ENCODE assay signal across 1 cellular context in the genomic region with DNA sequence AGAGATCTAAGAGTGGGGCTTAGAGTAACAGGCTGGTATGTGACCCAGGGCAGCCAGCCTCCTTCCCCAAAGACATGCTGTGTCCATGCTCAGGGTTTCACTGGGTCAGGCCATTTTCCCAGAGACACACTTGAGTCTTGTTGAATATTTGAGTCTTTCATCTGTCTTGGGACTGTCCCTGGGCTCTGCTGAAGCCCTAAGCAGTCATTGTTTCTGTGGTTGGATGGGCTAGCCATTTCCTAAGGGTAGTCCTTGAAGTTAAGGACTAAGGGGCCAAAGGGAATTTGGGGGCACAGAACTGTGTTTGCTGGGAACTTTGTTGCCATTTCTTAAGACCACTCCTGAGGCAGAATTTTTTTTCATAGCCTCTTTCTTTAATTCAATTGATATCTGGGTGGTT.
TF ChIP-seq lines count a peak whose summit lies in the region.

No MANE protein-coding gene starts in this region.

TF ChIP-seq in WTC11, 78 proteins besides CTCF, POLR2A, EP300 and RAD21 (continued from another document):
- no peak for TF ChIP-seq ETV6 (CRISPR knock-in tag; IDR thresholded peaks at IDR 0.05)
- no peak for TF ChIP-seq TP53 (CRISPR knock-in tag; IDR thresholded peaks at IDR 0.05)
- TF ChIP-seq IRF2 (CRISPR knock-in tag; IDR thresholded peaks at IDR 0.05; ENCODE audit: borderline replicate concordance, low read depth): no peak
- no peak for TF ChIP-seq FOXP1 (CRISPR knock-in tag; IDR thresholded peaks at IDR 0.05; ENCODE audit: borderline replicate concordance)
- no peak for TF ChIP-seq ZNF219 (CRISPR knock-in tag; IDR thresholded peaks at IDR 0.05; ENCODE audit: borderline replicate concordance)
- TF ChIP-seq, protein P1, sequence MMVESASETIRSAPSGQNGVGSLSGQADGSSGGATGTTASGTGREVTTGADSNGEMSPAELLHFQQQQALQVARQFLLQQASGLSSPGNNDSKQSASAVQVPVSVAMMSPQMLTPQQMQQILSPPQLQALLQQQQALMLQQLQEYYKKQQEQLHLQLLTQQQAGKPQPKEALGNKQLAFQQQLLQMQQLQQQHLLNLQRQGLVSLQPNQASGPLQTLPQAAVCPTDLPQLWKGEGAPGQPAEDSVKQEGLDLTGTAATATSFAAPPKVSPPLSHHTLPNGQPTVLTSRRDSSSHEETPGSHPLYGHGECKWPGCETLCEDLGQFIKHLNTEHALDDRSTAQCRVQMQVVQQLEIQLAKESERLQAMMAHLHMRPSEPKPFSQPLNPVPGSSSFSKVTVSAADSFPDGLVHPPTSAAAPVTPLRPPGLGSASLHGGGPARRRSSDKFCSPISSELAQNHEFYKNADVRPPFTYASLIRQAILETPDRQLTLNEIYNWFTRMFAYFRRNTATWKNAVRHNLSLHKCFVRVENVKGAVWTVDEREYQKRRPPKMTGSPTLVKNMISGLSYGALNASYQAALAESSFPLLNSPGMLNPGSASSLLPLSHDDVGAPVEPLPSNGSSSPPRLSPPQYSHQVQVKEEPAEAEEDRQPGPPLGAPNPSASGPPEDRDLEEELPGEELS (CRISPR knock-in tag; IDR thresholded peaks at IDR 0.05): no peak
- TF ChIP-seq GABPB1 (CRISPR knock-in tag; IDR thresholded peaks at IDR 0.05): no peak
- TF ChIP-seq EMX1 (CRISPR knock-in tag; IDR thresholded peaks at IDR 0.05): no peak
- TF ChIP-seq, protein P2, sequence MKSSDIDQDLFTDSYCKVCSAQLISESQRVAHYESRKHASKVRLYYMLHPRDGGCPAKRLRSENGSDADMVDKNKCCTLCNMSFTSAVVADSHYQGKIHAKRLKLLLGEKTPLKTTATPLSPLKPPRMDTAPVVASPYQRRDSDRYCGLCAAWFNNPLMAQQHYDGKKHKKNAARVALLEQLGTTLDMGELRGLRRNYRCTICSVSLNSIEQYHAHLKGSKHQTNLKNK (CRISPR knock-in tag; IDR thresholded peaks at IDR 0.05): no peak
- TF ChIP-seq, protein P3, sequence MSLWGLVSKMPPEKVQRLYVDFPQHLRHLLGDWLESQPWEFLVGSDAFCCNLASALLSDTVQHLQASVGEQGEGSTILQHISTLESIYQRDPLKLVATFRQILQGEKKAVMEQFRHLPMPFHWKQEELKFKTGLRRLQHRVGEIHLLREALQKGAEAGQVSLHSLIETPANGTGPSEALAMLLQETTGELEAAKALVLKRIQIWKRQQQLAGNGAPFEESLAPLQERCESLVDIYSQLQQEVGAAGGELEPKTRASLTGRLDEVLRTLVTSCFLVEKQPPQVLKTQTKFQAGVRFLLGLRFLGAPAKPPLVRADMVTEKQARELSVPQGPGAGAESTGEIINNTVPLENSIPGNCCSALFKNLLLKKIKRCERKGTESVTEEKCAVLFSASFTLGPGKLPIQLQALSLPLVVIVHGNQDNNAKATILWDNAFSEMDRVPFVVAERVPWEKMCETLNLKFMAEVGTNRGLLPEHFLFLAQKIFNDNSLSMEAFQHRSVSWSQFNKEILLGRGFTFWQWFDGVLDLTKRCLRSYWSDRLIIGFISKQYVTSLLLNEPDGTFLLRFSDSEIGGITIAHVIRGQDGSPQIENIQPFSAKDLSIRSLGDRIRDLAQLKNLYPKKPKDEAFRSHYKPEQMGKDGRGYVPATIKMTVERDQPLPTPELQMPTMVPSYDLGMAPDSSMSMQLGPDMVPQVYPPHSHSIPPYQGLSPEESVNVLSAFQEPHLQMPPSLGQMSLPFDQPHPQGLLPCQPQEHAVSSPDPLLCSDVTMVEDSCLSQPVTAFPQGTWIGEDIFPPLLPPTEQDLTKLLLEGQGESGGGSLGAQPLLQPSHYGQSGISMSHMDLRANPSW (CRISPR knock-in tag; conservative IDR thresholded peaks at IDR 0.05; ENCODE audit: low read depth): no peak
- TF ChIP-seq, protein P4, sequence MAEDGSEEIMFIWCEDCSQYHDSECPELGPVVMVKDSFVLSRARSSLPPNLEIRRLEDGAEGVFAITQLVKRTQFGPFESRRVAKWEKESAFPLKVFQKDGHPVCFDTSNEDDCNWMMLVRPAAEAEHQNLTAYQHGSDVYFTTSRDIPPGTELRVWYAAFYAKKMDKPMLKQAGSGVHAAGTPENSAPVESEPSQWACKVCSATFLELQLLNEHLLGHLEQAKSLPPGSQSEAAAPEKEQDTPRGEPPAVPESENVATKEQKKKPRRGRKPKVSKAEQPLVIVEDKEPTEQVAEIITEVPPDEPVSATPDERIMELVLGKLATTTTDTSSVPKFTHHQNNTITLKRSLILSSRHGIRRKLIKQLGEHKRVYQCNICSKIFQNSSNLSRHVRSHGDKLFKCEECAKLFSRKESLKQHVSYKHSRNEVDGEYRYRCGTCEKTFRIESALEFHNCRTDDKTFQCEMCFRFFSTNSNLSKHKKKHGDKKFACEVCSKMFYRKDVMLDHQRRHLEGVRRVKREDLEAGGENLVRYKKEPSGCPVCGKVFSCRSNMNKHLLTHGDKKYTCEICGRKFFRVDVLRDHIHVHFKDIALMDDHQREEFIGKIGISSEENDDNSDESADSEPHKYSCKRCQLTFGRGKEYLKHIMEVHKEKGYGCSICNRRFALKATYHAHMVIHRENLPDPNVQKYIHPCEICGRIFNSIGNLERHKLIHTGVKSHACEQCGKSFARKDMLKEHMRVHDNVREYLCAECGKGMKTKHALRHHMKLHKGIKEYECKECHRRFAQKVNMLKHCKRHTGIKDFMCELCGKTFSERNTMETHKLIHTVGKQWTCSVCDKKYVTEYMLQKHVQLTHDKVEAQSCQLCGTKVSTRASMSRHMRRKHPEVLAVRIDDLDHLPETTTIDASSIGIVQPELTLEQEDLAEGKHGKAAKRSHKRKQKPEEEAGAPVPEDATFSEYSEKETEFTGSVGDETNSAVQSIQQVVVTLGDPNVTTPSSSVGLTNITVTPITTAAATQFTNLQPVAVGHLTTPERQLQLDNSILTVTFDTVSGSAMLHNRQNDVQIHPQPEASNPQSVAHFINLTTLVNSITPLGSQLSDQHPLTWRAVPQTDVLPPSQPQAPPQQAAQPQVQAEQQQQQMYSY (CRISPR knock-in tag; IDR thresholded peaks at IDR 0.05): no peak
- no peak for TF ChIP-seq NR2C2 (CRISPR knock-in tag; IDR thresholded peaks at IDR 0.05)
